In the genomic region with DNA sequence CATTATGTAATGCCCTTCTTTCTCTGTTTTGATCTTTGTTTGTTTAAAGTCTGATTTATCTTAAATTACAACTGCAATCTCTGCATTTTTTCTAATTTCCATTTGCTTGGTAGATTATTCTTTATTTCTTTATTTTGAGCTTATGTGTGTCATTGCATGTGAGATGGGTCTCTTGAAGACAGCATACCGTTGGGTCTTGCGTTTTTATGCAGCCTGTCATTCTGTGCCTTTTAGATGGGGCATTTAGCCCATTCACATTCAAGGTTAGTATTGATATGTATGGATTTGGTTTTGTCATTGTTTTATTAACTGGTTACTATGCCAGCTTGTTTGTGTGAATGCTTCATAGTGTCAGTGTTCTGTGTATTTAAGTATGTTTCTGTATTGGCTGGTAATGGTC, we compare ENCODE assay signal across 28 cellular contexts.
"Had no signal": no experiment of that assay in that cellular context is flagged by ENCODE, and none has a peak within 500 bp of the region (broad histone marks: within the 10 kb centered on the region; RNA-seq: fewer than 3 reads in every experiment).

No MANE protein-coding gene starts in this region.

- DNase-seq: colonic mucosa; cortex of kidney; dermis blood vessel endothelial cell; dorsolateral prefrontal cortex; effector CD4-positive, alpha-beta T cell; effector CD8-positive, alpha-beta T cell; effector memory CD4-positive, alpha-beta T cell; effector memory CD8-positive, alpha-beta T cell; endodermal cell; erythroblast; esophagus squamous epithelium; foreskin keratinocyte; foreskin melanocyte; gastrocnemius medialis; glutamatergic neuron; head of caudate nucleus; heart left ventricle; heart right ventricle had no signal

- H3K27me3 Mint-ChIP-seq: dendritic cell treated with granulocyte-macrophage colony-stimulating factor and Interleukin-4, amounts not matched to agents 40 ng/mL and 50 ng/mL, for 4 days; effector memory CD8-positive, alpha-beta T cell had no signal

- H3K27ac Mint-ChIP-seq: dendritic cell treated with granulocyte-macrophage colony-stimulating factor and Interleukin-4, amounts not matched to agents 40 ng/mL and 50 ng/mL, for 4 days; effector memory CD8-positive, alpha-beta T cell; endodermal cell had no signal

- H3K36me3 ChIP-seq: colonic mucosa, esophagus muscularis mucosa, esophagus squamous epithelium, gastrocnemius medialis, gastroesophageal sphincter, heart left ventricle, heart right ventricle had no signal

- H3K4me1 Mint-ChIP-seq: endodermal cell had no signal

- ATAC-seq: effector memory CD8-positive, alpha-beta T cell; esophagus mucosa; foreskin keratinocyte; gastrocnemius medialis; gastroesophageal sphincter; heart left ventricle; heart right ventricle had no signal

- H3K27ac ChIP-seq: colonic mucosa, coronary artery, dorsolateral prefrontal cortex, epithelial cell of prostate, esophagus muscularis mucosa, foreskin keratinocyte, gastrocnemius medialis, gastroesophageal sphincter, heart left ventricle, heart right ventricle had no signal

- H3K4me3 Mint-ChIP-seq: dendritic cell treated with granulocyte-macrophage colony-stimulating factor and Interleukin-4, amounts not matched to agents 40 ng/mL and 50 ng/mL, for 4 days; effector memory CD8-positive, alpha-beta T cell; endodermal cell had no signal

- H3K9me3 ChIP-seq: colonic mucosa, gastrocnemius medialis had no signal

- H3K27me3 ChIP-seq: colonic mucosa, esophagus muscularis mucosa, esophagus squamous epithelium, foreskin keratinocyte, gastrocnemius medialis, gastroesophageal sphincter, heart left ventricle, heart right ventricle had no signal

- H3K4me3 ChIP-seq: colonic mucosa, coronary artery, dorsolateral prefrontal cortex, esophagus muscularis mucosa, esophagus squamous epithelium, gastrocnemius medialis, gastroesophageal sphincter, heart left ventricle, heart right ventricle had no signal

- H3K4me1 ChIP-seq: colonic mucosa, gastrocnemius medialis, heart right ventricle had no signal

- FAIRE-seq: colon, endometrium, endothelial cell of umbilical vein, frontal cortex had no signal
